21 cellular contexts compared by ENCODE assay signal in genomic region chr14:104702673-104703072, GRCh38.
"Had no signal": no experiment of that assay in that cellular context is flagged by ENCODE, and none has a peak within 500 bp of the region (broad histone marks: within the 10 kb centered on the region; RNA-seq: fewer than 3 reads in every experiment).

No MANE protein-coding gene starts in this region.

- ATAC-seq: activated CD4-positive, alpha-beta T cell treated with anti-CD3 and anti-CD28 coated beads for 36 hours; activated CD8-positive, alpha-beta memory T cell treated with anti-CD3 and anti-CD28 coated beads, Interleukin-2, amount 10 ng/mL, durations not matched to agents 7 days and 5 days; activated CD8-positive, alpha-beta T cell treated with anti-CD3 and anti-CD28 coated beads, Interleukin-2, amount 10 ng/mL, durations not matched to agents 7 days and 5 days; activated naive CD8-positive, alpha-beta T cell treated with anti-CD3 and anti-CD28 coated beads, Interleukin-2, amount 50 U/mL, for 24 hours; effector memory CD8-positive, alpha-beta T cell; gastrocnemius medialis; left lobe of liver; lower lobe of right lung; pancreas; psoas muscle had no signal

- H3K27ac ChIP-seq: lower lobe of right lung, neutrophil, pancreas, psoas muscle, right atrium auricular region, upper lobe of left lung, vagina had no signal

- DNase-seq: activated CD4-positive, alpha-beta T cell treated with anti-CD3 and anti-CD28 coated beads for 36 hours; activated CD4-positive, CD25-positive, alpha-beta regulatory T cell; activated CD8-positive, alpha-beta memory T cell treated with anti-CD3 and anti-CD28 coated beads, Interleukin-2, amount 10 ng/mL, durations not matched to agents 7 days and 5 days; activated CD8-positive, alpha-beta T cell treated with anti-CD3 and anti-CD28 coated beads, Interleukin-2, amount 10 ng/mL, durations not matched to agents 7 days and 5 days; activated naive CD8-positive, alpha-beta T cell treated with anti-CD3 and anti-CD28 coated beads, Interleukin-2, amount 50 U/mL, for 24 hours; activated T-cell treated with anti-CD3 and anti-CD28 coated beads, Interleukin-2, amount 50 U/mL, for 48 hours; effector memory CD8-positive, alpha-beta T cell; gastrocnemius medialis; lower lobe of right lung; mesendoderm; pancreas; psoas muscle; stimulated activated CD4-positive, alpha-beta T cell treated with anti-CD3 and anti-CD28 coated beads, Interleukin-15, amount 100 ng/mL, for 24 hours; stimulated activated CD4-positive, alpha-beta T cell treated with anti-CD3 and anti-CD28 coated beads, Interleukin-2, amount 100 ng/mL, for 24 hours; stimulated activated naive CD4-positive, alpha-beta T cell; T-helper 1 cell had no signal
